Comparison of ENCODE assay signal across 24 cellular contexts in genomic region chr12:101590383-101590782, GRCh38. TPM values are rescaled to one million over a fixed set of nuclear protein-coding genes. Genes with fewer than 3 reads are reported as not detected.
A peak's percentile ranks its signal among the peaks of the same experiment; 100 is the strongest.
DNase-seq lines count a peak whose midpoint lies in the region; FAIRE-seq and TF ChIP-seq lines count a peak whose summit lies in the region.
"Had no signal": no experiment of that assay in that cellular context is flagged by ENCODE, and none has a peak within 500 bp of the region (broad histone marks: within the 10 kb centered on the region; RNA-seq: fewer than 3 reads in every experiment).

No MANE protein-coding gene starts in this region.

- no peaks in the 10 kb centered on the region for H3K9me2 ChIP-seq in PC-9 (ENCODE audit: insufficient read depth)

- intact Hi-C loops in MCF 10A (cut with micrococcal nuclease) (no loop called here), mammary epithelial cell (cut with micrococcal nuclease) (no loop called here), PC-9 (cut with micrococcal nuclease; ENCODE audit: unreplicated experiment) (no loop called here)

- DNase-seq in MCF 10A (ENCODE audit: unreplicated experiment) (peak; percentile 25), mammary epithelial cell (no peak), PC-9 (peak in 1 of 2 experiments; percentile 46), T1000 (lab: John Stamatoyannopoulos, UW) (no peak), T-helper 1 cell (no peak), NCI-H2107 (lab: John Stamatoyannopoulos, UW) (no peak)
- DNase-seq: ACHN; Caco-2; Calu3; CD4-positive, alpha-beta T cell; CD8-positive, alpha-beta T cell; DMS79 treated with DMSO at 0.1 percent for 48 hours; GF-D8 had no signal

- in situ Hi-C loops in mammary epithelial cell (cut with MboI; ENCODE audit: low sequenced_read_pairs in 2 of 2), result no loop called here

- WGBS in mammary epithelial cell (ENCODE audit: low coverage, missing lambda C conversion rate), result 66% methylated on average over 3 of the region's 3 CpGs

- no TSS peak for BruUV-seq in MCF 10A (replicated peaks; lab: Mats Ljungman, UMichigan)
- no TSS peak for BruUV-seq in mammary epithelial cell (replicated peaks; lab: Mats Ljungman, UMichigan)
- no TSS peak for BruUV-seq in PC-9 (replicated peaks; lab: Mats Ljungman, UMichigan)

- H3K27me3 ChIP-seq in mammary epithelial cell (ENCODE audit: insufficient read depth, low read length), result no peaks in the 10 kb centered on the region
- no peaks in the 10 kb centered on the region for H3K27me3 ChIP-seq in PC-9 (ENCODE audit: insufficient read depth, low read depth)
- H3K27me3 ChIP-seq: BLaER1 treated with 17β-estradiol and CSF1 and Interleukin-3, amounts not matched to agents 10 nM and 100 nM had no signal

- H3K27ac ChIP-seq in mammary epithelial cell (ENCODE audit: insufficient read depth, low read depth, low read length) (no peak overlapping the region), PC-9 (no peak overlapping the region)
- H3K27ac ChIP-seq: 22Rv1; BLaER1 treated with 17β-estradiol and CSF1 and Interleukin-3, amounts not matched to agents 10 nM and 100 nM; C4-2B had no signal

- CTCF ChIA-PET in MCF 10A (lab: Yijun Ruan, JAX), result no interaction called here
- CTCF ChIA-PET in mammary epithelial cell (lab: Charles Lee; ENCODE audit: low non-redundant PET), result no interaction called here
- CTCF ChIA-PET in PC-9 (lab: Charles Lee), result no interaction called here

- no peak overlapping the region for H3K4me2 ChIP-seq in mammary epithelial cell (ENCODE audit: insufficient read depth, low read depth, low read length)
- peak overlapping the region; percentile 34; the same call in 1 of the 2 replicates for H3K4me2 ChIP-seq in PC-9
- H3K4me2 ChIP-seq: BLaER1 treated with 17β-estradiol and CSF1 and Interleukin-3, amounts not matched to agents 10 nM and 100 nM had no signal

- H3K36me3 ChIP-seq in mammary epithelial cell (ENCODE audit: insufficient read depth, low read length) (no peaks in the 10 kb centered on the region), PC-9 (ENCODE audit: low read depth) (no peaks in the 10 kb centered on the region)
- H3K36me3 ChIP-seq: BLaER1 treated with 17β-estradiol and CSF1 and Interleukin-3, amounts not matched to agents 10 nM and 100 nM had no signal

- no peaks in the 10 kb centered on the region for H3F3A ChIP-seq in PC-9 (ENCODE audit: insufficient read depth, low read depth)

- no peak overlapping the region for H3K9ac ChIP-seq in mammary epithelial cell (ENCODE audit: insufficient read depth, low read length)
- H3K9ac ChIP-seq: BLaER1 treated with 17β-estradiol and CSF1 and Interleukin-3, amounts not matched to agents 10 nM and 100 nM had no signal

- no peak overlapping the region for H2AFZ ChIP-seq in mammary epithelial cell (ENCODE audit: low read depth, low read length)
- H2AFZ ChIP-seq in PC-9, result no peak overlapping the region

- H3K4me1 Mint-ChIP-seq in MCF 10A (ENCODE audit: insufficient read depth, unreplicated experiment), result no peaks in the 10 kb centered on the region

- dilution Hi-C loops in mammary epithelial cell (cut with HindIII; ENCODE audit: low sequenced_read_pairs), result no loop called here

- H3K9me3 ChIP-seq in mammary epithelial cell (replicated peaks; ENCODE audit: insufficient read depth, low read length), result no peaks in the 10 kb centered on the region
- no peaks in the 10 kb centered on the region for H3K9me3 ChIP-seq in PC-9 (ENCODE audit: insufficient read depth, low read depth)
- H3K9me3 ChIP-seq: BLaER1 treated with 17β-estradiol and CSF1 and Interleukin-3, amounts not matched to agents 10 nM and 100 nM; Caco-2 had no signal

- H3K79me2 ChIP-seq in mammary epithelial cell (ENCODE audit: insufficient read depth, low read length), result no peaks in the 10 kb centered on the region
- H3K79me2 ChIP-seq in PC-9 (ENCODE audit: low read depth), result no peaks in the 10 kb centered on the region

- H3K9me3 Mint-ChIP-seq in MCF 10A (ENCODE audit: unreplicated experiment), result no peaks in the 10 kb centered on the region
- H3K9me3 Mint-ChIP-seq: CD4-positive, alpha-beta T cell; CD8-positive, alpha-beta T cell had no signal

- peak; percentile 21 for FAIRE-seq in colon (lab: Jason Lieb, UNC)
- FAIRE-seq: D721Med, G401.6, GM12891, GM19239 had no signal

- H3K4me1 ChIP-seq in mammary epithelial cell (ENCODE audit: insufficient read depth, low read length) (no peaks in the 10 kb centered on the region), PC-9 (replicated peaks; ENCODE audit: insufficient read depth) (peaks cover 5% of the 10 kb centered on the region; the same call in 1 of the 2 replicates)
- H3K4me1 ChIP-seq: BLaER1 treated with 17β-estradiol and CSF1 and Interleukin-3, amounts not matched to agents 10 nM and 100 nM; Caco-2 had no signal

- no peak overlapping the region for H3K4me3 Mint-ChIP-seq in MCF 10A (ENCODE audit: unreplicated experiment)
- H3K4me3 Mint-ChIP-seq: CD4-positive, alpha-beta T cell; CD8-positive, alpha-beta T cell had no signal

- no peaks in the 10 kb centered on the region for H3K36me3 Mint-ChIP-seq in MCF 10A (ENCODE audit: insufficient read depth, unreplicated experiment)
- H3K36me3 Mint-ChIP-seq: CD8-positive, alpha-beta T cell had no signal

- POLR2A ChIA-PET in MCF 10A (lab: Yijun Ruan, JAX) (no interaction called here), PC-9 (lab: Charles Lee; ENCODE audit: unreplicated experiment) (no interaction called here)

- no peak for TF ChIP-seq CTCF in MCF 10A (IDR thresholded peaks at IDR 0.05; ENCODE audit: unreplicated experiment)
- no peak for TF ChIP-seq CTCF in mammary epithelial cell (conservative IDR thresholded peaks at IDR 0.05 in 1 of 2, IDR thresholded peaks at IDR 0.05 in 1 of 2; ENCODE audit: extremely low read depth in 1 of 2, insufficient read depth in 1 of 2, low read depth in 1 of 2, low read length in 2 of 2)
- TF ChIP-seq CTCF in PC-9 (conservative IDR thresholded peaks at IDR 0.05), result no peak

- no peak overlapping the region for H3K4me3 ChIP-seq in mammary epithelial cell (replicated peaks in 1 of 3; ENCODE audit: insufficient read depth in 1 of 3, low read depth in 2 of 3, low read length in 3 of 3)
- H3K4me3 ChIP-seq in PC-9, result no peak overlapping the region
- H3K4me3 ChIP-seq: BLaER1 treated with 17β-estradiol and CSF1 and Interleukin-3, amounts not matched to agents 10 nM and 100 nM had no signal

- no peaks in the 10 kb centered on the region for H3K27me3 Mint-ChIP-seq in MCF 10A (ENCODE audit: insufficient read depth, unreplicated experiment)

- no peaks in the 10 kb centered on the region for H4K20me1 ChIP-seq in mammary epithelial cell (ENCODE audit: insufficient read depth, low read length)
- H4K20me1 ChIP-seq in PC-9 (ENCODE audit: insufficient read depth), result no peaks in the 10 kb centered on the region
- H4K20me1 ChIP-seq: BLaER1 treated with 17β-estradiol and CSF1 and Interleukin-3, amounts not matched to agents 10 nM and 100 nM had no signal

- no peak overlapping the region for H3K27ac Mint-ChIP-seq in MCF 10A (ENCODE audit: low read depth, unreplicated experiment)
- H3K27ac Mint-ChIP-seq: CD4-positive, alpha-beta T cell; CD8-positive, alpha-beta T cell had no signal

RNA-seq across cellular contexts. Expression of gene MYBPC1, which starts 4.4 kb away (rescaled TPM):
- total RNA-seq in MCF 10A (2022) (0.29 and 0.70 TPM in 2 replicates), mammary epithelial cell (not detected), PC-9 (2021) (not detected in 2 replicates)
- not detected for polyA plus RNA-seq in mammary epithelial cell
- not detected for polyA minus RNA-seq in mammary epithelial cell
- total RNA-seq: A172; Caco-2; Calu3; CD4-positive, alpha-beta T cell; CD8-positive, alpha-beta T cell had no signal
- polyA plus RNA-seq: AG04450, BJ had no signal
